Comparison of ENCODE assay signal across 1 cellular context in the genomic region with DNA sequence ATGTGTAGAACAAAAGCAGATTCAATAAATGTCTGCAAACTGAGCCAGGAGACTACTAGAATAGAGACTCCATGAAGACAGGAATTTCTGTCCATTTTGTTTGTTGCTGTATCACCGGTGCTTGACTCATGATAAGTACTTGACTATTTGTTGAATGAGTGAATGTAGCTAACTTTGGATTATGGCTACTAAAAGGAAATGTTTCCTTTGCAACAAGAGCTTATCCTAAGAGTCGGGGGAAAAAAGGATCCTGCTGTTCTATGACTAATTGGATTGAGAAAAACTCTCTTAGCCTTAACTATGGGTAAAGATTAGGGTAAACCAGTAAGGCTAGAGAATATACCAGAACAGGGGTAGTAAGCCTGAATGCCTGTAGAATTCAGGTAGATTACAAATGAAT.
TF ChIP-seq lines count a peak whose summit lies in the region.

No MANE protein-coding gene starts in this region.

TF ChIP-seq in H1, 55 proteins besides CTCF, POLR2A, EP300 and RAD21:
- TF ChIP-seq EGR1 (IDR thresholded peaks at IDR 0.05; ENCODE audit: borderline replicate concordance, low read depth, low read length) (no peak), NRF1 (IDR thresholded peaks at IDR 0.05; ENCODE audit: low read depth, low read length) (no peak), KDM4A (IDR thresholded peaks at IDR 0.05; ENCODE audit: low read depth, low read length, severe bottlenecking) (no peak), RXRA (IDR thresholded peaks at IDR 0.05; ENCODE audit: insufficient read depth, low read depth, low read length) (no peak), NANOG (IDR thresholded peaks at IDR 0.05; ENCODE audit: insufficient read depth, low read depth, low read length, poor library complexity, severe bottlenecking) (no peak)
TF ChIP-seq in H1: peak in this region for 0.
